ENCODE assay signal across 33 cellular contexts in genomic region chr15:79101866-79102581, GRCh38. TPM values are rescaled to one million over a fixed set of nuclear protein-coding genes. Genes with fewer than 3 reads are reported as not detected.
DNase-seq lines count a peak whose midpoint lies in the region; TF ChIP-seq lines count a peak whose summit lies in the region.
"Had no signal": no experiment of that assay in that cellular context is flagged by ENCODE, and none has a peak within 500 bp of the region (broad histone marks: within the 10 kb centered on the region; RNA-seq: fewer than 3 reads in every experiment).

No MANE protein-coding gene starts in this region.

- TF ChIP-seq CTCF in fibroblast of mammary gland (conservative IDR thresholded peaks at IDR 0.05; ENCODE audit: control insufficient read depth, insufficient read depth, low read depth, low read length) (no peak), ovary (IDR thresholded peaks at IDR 0.05) (no peak)

- H3K27ac ChIP-seq in ovary, result no peak overlapping the region
- H3K27ac ChIP-seq: foreskin keratinocyte, hepatocyte, tibial artery had no signal

- 46 to 53% (median 48%) methylated on average over 12 of the region's 12 CpGs for WGBS in ovary, 3 donors

- no peaks in the 10 kb centered on the region for H3K36me3 ChIP-seq in ovary
- H3K36me3 ChIP-seq: tibial artery had no signal

- no peaks in the 10 kb centered on the region for H3K9me3 ChIP-seq in ovary
- H3K9me3 ChIP-seq: tibial artery had no signal

- H3K4me1 ChIP-seq in ovary (ENCODE audit: insufficient read depth), result no peaks in the 10 kb centered on the region
- H3K4me1 ChIP-seq: foreskin keratinocyte, tibial artery had no signal

- H3K27me3 ChIP-seq in ovary, result no peaks in the 10 kb centered on the region

- peak; percentile 9 for DNase-seq in EH (ENCODE audit: low read depth)
- DNase-seq in MV-4-11 (lab: John Stamatoyannopoulos, UW), result peak; percentile 6
- peak; percentile 57 for DNase-seq in fibroblast of mammary gland (ENCODE audit: low read depth)
- peak; percentile 3 for DNase-seq in stimulated activated CD8-positive, alpha-beta memory T cell treated with anti-CD3 and anti-CD28 coated beads, Interleukin-4, amount 100 ng/mL, for 48 hours
- DNase-seq in activated CD4-positive, alpha-beta T cell treated with anti-CD3 and anti-CD28 coated beads, Interleukin-2, amount 50 U/mL, for 4 hours, result no peak
- no peak for DNase-seq in germinal center (ENCODE audit: low spot score)
- DNase-seq in ovary, result no peak
- no peak for DNase-seq in epidermal melanocyte (ENCODE audit: insufficient read length, low spot score)
- DNase-seq: activated B cell treated with CpG ODN at 0.5 μM for 24 hours; activated CD4-positive, alpha-beta T cell treated with anti-CD3 and anti-CD28 coated beads, Interleukin-2, amount 50 U/mL, for 48 hours; activated CD8-positive, alpha-beta memory T cell treated with anti-CD3 and anti-CD28 coated beads, Interleukin-2, amount 50 U/mL, for 48 hours; activated naive CD8-positive, alpha-beta T cell treated with anti-CD3 and anti-CD28 coated beads, Interleukin-2, amount 10 ng/mL, durations not matched to agents 7 days and 5 days; DMS153; dorsolateral prefrontal cortex; foreskin keratinocyte; GF-D8; GOT3; left ventricle myocardium superior; midbrain; naive thymus-derived CD8-positive, alpha-beta T cell; NCI-H1105 treated with DMSO at 0.1 percent for 48 hours; NCI-H2029 treated with DMSO at 0.1 percent for 48 hours; NCI-H345; occipital lobe; right cardiac atrium; stimulated activated CD4-positive, alpha-beta T cell treated with anti-CD3 and anti-CD28 coated beads, Interleukin-12 subunit alpha, Interleukin-12 subunit beta, amount 100 ng/mL, for 4 hours; stimulated activated CD4-positive, alpha-beta T cell treated with anti-CD3 and anti-CD28 coated beads, Interleukin-4, amount 100 ng/mL, for 4 hours; stimulated activated naive CD8-positive, alpha-beta T cell treated with anti-CD3 and anti-CD28 coated beads, Interleukin-15, amount 100 ng/mL, for 72 hours; T1000 had no signal

- no peak overlapping the region for H3K4me3 ChIP-seq in fibroblast of mammary gland (ENCODE audit: control insufficient read depth, low read depth, low read length)
- no peak overlapping the region for H3K4me3 ChIP-seq in ovary
- H3K4me3 ChIP-seq: dorsolateral prefrontal cortex, hepatocyte, tibial artery had no signal

- no peak for TF ChIP-seq POLR2A in ovary (IDR thresholded peaks at IDR 0.05)

- intact Hi-C loops in ovary (cut with DNase I), result no loop called here

- TF ChIP-seq EP300 in ovary (IDR thresholded peaks at IDR 0.05), result no peak

RNA-seq across cellular contexts. Expression of gene RASGRF1, which starts 11.4 kb away (rescaled TPM):
- 1 to 10 TPM in 4 of 7 donors, under 1 TPM in 2, not detected in 1; 0.23 to 9.5 (median 1.2) TPM for total RNA-seq in ovary
- under 1 TPM; 0.28 to 0.90 TPM for polyA plus RNA-seq in ovary
- total RNA-seq: activated naive CD8-positive, alpha-beta T cell treated with anti-CD3 and anti-CD28 coated beads, Interleukin-2, amount 10 ng/mL, durations not matched to agents 7 days and 5 days; activated T-helper 2 cell treated with anti-CD3 and anti-CD28 coated beads, Interferon-gamma antibody, Interleukin-2, Interleukin-4, amounts not matched to agents 10 μg/mL and 5 μg/mL and 100 μg/mL, durations not matched to agents 14 hours and 24 hours and 36 hours; CD8-positive, alpha-beta T cell; left ventricle myocardium superior had no signal
- polyA plus RNA-seq: naive thymus-derived CD8-positive, alpha-beta T cell had no signal

Comparison
In these comparisons a context has a peak if more than half of its experiments do, and no peak if none do; other contexts are left out.
1. DNase-seq: peak in EH (single experiment), MV-4-11 (single experiment), fibroblast of mammary gland (single experiment) and stimulated activated CD8-positive, alpha-beta memory T cell treated with anti-CD3 and anti-CD28 coated beads, Interleukin-4, amount 100 ng/mL, for 48 hours (single experiment); none in activated CD4-positive, alpha-beta T cell treated with anti-CD3 and anti-CD28 coated beads, Interleukin-2, amount 50 U/mL, for 4 hours (0 of 2), germinal center (single experiment), ovary (0 of 5) and epidermal melanocyte (single experiment).